Comparison of ENCODE assay signal across 8 cellular contexts in the genomic region with DNA sequence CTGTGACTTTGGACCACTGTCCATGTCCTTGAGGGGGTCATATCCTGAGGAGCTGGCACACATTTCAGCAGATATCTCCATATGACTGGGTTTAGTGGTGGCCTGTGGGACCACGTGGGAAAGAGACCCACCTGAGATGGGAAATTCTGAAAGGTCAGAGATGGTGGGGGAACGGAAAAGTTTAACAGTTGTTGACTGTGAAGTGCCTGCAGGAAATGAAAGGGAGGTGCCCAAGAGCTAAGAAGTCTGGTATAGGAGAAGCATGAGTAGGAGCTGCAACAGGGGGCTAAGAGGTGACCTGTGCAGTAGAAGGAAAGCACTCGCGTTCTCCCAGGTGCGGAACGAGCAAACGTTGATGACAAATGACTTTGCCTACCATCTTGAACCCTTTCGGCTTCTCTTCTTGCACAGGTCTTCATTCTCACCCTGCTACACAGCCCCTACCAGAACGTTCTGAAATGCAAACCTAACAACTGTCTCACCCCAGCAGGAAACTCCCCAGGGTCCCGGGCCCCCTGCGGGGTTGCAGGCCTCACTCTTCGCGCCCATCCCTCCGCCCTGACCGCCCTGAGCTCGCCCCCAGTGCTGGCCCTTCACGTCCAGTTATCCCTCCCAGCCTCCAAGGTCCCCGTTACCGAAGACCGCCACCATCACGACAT. TPM values are rescaled to one million over a fixed set of nuclear protein-coding genes. Genes with fewer than 3 reads are reported as not detected.
DNase-seq lines count a peak whose midpoint lies in the region; ATAC-seq, FAIRE-seq and TF ChIP-seq lines count a peak whose summit lies in the region.

No MANE protein-coding gene starts in this region.

- DNase-seq in stimulated activated CD4-positive, alpha-beta T cell treated with anti-CD3 and anti-CD28 coated beads, Interleukin-15, amount 100 ng/mL, for 24 hours = peak; percentile 44
- DNase-seq in stimulated activated CD4-positive, alpha-beta T cell treated with anti-CD3 and anti-CD28 coated beads, Interleukin-2, amount 100 ng/mL, for 48 hours = no peak
- no peak for DNase-seq in breast epithelium (ENCODE audit: low spot score in 2 of 2)
- DNase-seq in vagina (ENCODE audit: extremely low spot score in 2 of 2) = no peak
- DNase-seq in RCC 7860 (ENCODE audit: low spot score) = no peak

- no peaks in the 10 kb centered on the region for H3K9me3 ChIP-seq in breast epithelium
- no peaks in the 10 kb centered on the region for H3K9me3 ChIP-seq in mucosa of rectum (ENCODE audit: control insufficient read depth in 2 of 2, low read length in 2 of 2)
- no peaks in the 10 kb centered on the region for H3K9me3 ChIP-seq in vagina

- H3K9ac ChIP-seq in mucosa of rectum (ENCODE audit: low read depth in 1 of 2, low read length in 2 of 2) = peak overlapping the region; percentile 67 to 83

- H3K4me3 ChIP-seq in breast epithelium (peak overlapping the region; percentile 40 to 70 (median 57)), mucosa of rectum (ENCODE audit: low read length in 2 of 2) (peak overlapping the region; percentile 73 to 87), vagina (peak overlapping the region; percentile 45)

- H3K4me1 ChIP-seq in breast epithelium = no peaks in the 10 kb centered on the region
- H3K4me1 ChIP-seq in mucosa of rectum (ENCODE audit: control insufficient read depth in 2 of 2, insufficient read depth in 2 of 2, low read length in 2 of 2) = peaks cover 4% of the 10 kb centered on the region in 2 donors
- peaks cover 13% of the 10 kb centered on the region for H3K4me1 ChIP-seq in vagina

- H3K27ac ChIP-seq in breast epithelium = peak overlapping the region; percentile 87 to 90
- H3K27ac ChIP-seq in mucosa of rectum (ENCODE audit: low read depth in 2 of 2, low read length in 2 of 2) = peak overlapping the region; percentile 38 to 67
- H3K27ac ChIP-seq in vagina = peak overlapping the region; percentile 69

- TF ChIP-seq POLR2A in breast epithelium (IDR thresholded peaks at IDR 0.05) = no peak
- no peak for TF ChIP-seq POLR2A in vagina (IDR thresholded peaks at IDR 0.05)

- ATAC-seq in HG02610 (IDR thresholded peaks at IDR 0.05; ENCODE audit: unreplicated experiment) (no peak), GM18867 (IDR thresholded peaks at IDR 0.05; ENCODE audit: unreplicated experiment) (no peak)

- FAIRE-seq in RCC 7860 (lab: Jason Lieb, UNC) = no peak

- H3K36me3 ChIP-seq in breast epithelium (no peaks in the 10 kb centered on the region), mucosa of rectum (ENCODE audit: control insufficient read depth in 2 of 2, insufficient read depth in 2 of 2, low read length in 2 of 2) (no peaks in the 10 kb centered on the region), vagina (no peaks in the 10 kb centered on the region)

- TF ChIP-seq CTCF in breast epithelium (IDR thresholded peaks at IDR 0.05) (no peak), vagina (IDR thresholded peaks at IDR 0.05) (no peak)

- H3K27me3 ChIP-seq in breast epithelium = no peaks in the 10 kb centered on the region
- H3K27me3 ChIP-seq in mucosa of rectum (ENCODE audit: control insufficient read depth in 2 of 2, insufficient read depth in 2 of 2, low read length in 2 of 2) = no peaks in the 10 kb centered on the region
- H3K27me3 ChIP-seq in vagina = no peaks in the 10 kb centered on the region

- intact Hi-C loops in breast epithelium (cut with DNase I; ENCODE audit: low total_unique reads) = no loop called here
- intact Hi-C loops in vagina (cut with DNase I) = no loop called here

RNA-seq across cellular contexts. Expression of a gene that starts 9.8 kb away (rescaled TPM):
- total RNA-seq in breast epithelium (not detected), vagina (not detected)

RNA-seq across cellular contexts. Expression of a gene that starts 47.3 kb away (rescaled TPM):
- total RNA-seq in breast epithelium (100 to 1,000 TPM; 175 to 213 (median 207) TPM), vagina (150 TPM)
